Comparison of ENCODE assay signal across 9 cellular contexts in the genomic region with DNA sequence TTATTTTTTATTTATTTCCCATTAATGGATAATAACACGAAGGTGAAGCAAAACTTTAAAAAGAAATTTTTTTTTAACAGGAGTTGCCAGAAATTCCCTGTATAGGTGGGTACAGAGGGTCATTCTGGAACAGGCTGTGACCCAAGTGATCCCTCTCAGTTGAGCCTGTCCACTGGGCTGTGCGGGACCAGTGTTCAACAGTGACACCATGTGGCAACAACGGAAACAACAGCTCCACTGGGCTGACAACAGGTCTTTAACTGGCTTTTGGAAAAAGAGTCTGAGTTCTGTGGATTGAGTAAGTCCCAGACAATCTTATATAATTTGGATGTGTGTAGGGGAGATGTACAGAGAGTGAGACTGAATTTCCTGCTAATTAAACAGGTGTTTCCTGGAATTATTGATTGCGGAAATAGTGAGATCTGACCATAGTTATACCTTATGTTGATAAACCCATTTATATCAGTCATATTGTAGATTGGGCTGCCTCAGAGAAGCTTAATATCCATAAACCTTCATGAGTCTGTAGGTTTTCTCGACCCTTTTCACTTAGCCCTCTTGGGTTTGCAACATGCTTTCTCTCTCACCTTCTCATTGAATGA. TPM values are rescaled to one million over a fixed set of nuclear protein-coding genes. Genes with fewer than 3 reads are reported as not detected.
DNase-seq lines count a peak whose midpoint lies in the region; ATAC-seq and TF ChIP-seq lines count a peak whose summit lies in the region.
"Had no signal": no experiment of that assay in that cellular context is flagged by ENCODE, and none has a peak within 500 bp of the region (broad histone marks: within the 10 kb centered on the region; RNA-seq: fewer than 3 reads in every experiment).

No MANE protein-coding gene starts in this region.

- 69 to 73% methylated on average over 5 of the region's 5 CpGs for WGBS in testis, 2 donors

- no peaks in the 10 kb centered on the region for H3K9me3 ChIP-seq in cardiac muscle cell (ENCODE audit: low read depth)
- H3K9me3 ChIP-seq in MM.1S (replicated peaks; ENCODE audit: insufficient read depth, low read length): no peaks in the 10 kb centered on the region
- no peaks in the 10 kb centered on the region for H3K9me3 ChIP-seq in testis

- no peaks in the 10 kb centered on the region for H4K20me1 ChIP-seq in MM.1S (ENCODE audit: insufficient read depth, low read length)

- H3K27ac ChIP-seq in cardiac muscle cell (no peak overlapping the region), MM.1S (ENCODE audit: low read length) (no peak overlapping the region), testis (no peak overlapping the region)
- H3K27ac ChIP-seq: uterus had no signal

- TF ChIP-seq POLR2A in testis (IDR thresholded peaks at IDR 0.05): no peak

- H3K4me3 ChIP-seq in cardiac muscle cell (no peak overlapping the region), MM.1S (ENCODE audit: low read length) (no peak overlapping the region), cardiac fibroblast (replicated peaks in 1 of 2; ENCODE audit: low read depth in 2 of 2, low read length in 2 of 2) (no peak overlapping the region), testis (no peak overlapping the region)
- H3K4me3 ChIP-seq: uterus had no signal

- H3K79me2 ChIP-seq in MM.1S (ENCODE audit: low read length): no peaks in the 10 kb centered on the region

- TF ChIP-seq CTCF in cardiac muscle cell (IDR thresholded peaks at IDR 0.05; ENCODE audit: low read depth, low read length): peak; percentile 32
- peak; percentile 67 for TF ChIP-seq CTCF in MM.1S (IDR thresholded peaks at IDR 0.05; ENCODE audit: low read length)
- peak; percentile 52 for TF ChIP-seq CTCF in cardiac fibroblast (IDR thresholded peaks at IDR 0.05; ENCODE audit: low read depth, low read length)
- peak; percentile 16 to 56 (median 20) for TF ChIP-seq CTCF in testis (IDR thresholded peaks at IDR 0.05)

- H3K9ac ChIP-seq in MM.1S (ENCODE audit: low read length): no peak overlapping the region

- H3K9me2 ChIP-seq in MM.1S (replicated peaks; ENCODE audit: insufficient read depth, low read length): no peaks in the 10 kb centered on the region

- no peak for ATAC-seq in left cardiac atrium
- ATAC-seq in HG03280 (IDR thresholded peaks at IDR 0.05; ENCODE audit: unreplicated experiment): no peak
- ATAC-seq in HG03571 (IDR thresholded peaks at IDR 0.05; ENCODE audit: unreplicated experiment): no peak

- H3K27me3 ChIP-seq in cardiac muscle cell: no peaks in the 10 kb centered on the region
- H3K27me3 ChIP-seq in MM.1S (replicated peaks; ENCODE audit: insufficient read depth, low read length): no peaks in the 10 kb centered on the region; the same call in 1 of the 2 replicates
- H3K27me3 ChIP-seq in testis: no peaks in the 10 kb centered on the region
- H3K27me3 ChIP-seq: uterus had no signal

- H3K4me2 ChIP-seq in MM.1S (ENCODE audit: low read depth, low read length): no peak overlapping the region

- H3K4me1 ChIP-seq in cardiac muscle cell (ENCODE audit: low read depth) (no peaks in the 10 kb centered on the region), MM.1S (ENCODE audit: low read length) (no peaks in the 10 kb centered on the region), testis (peaks cover 15% of the 10 kb centered on the region)
- H3K4me1 ChIP-seq: uterus had no signal

- H3F3A ChIP-seq in MM.1S (ENCODE audit: insufficient read depth, low read length): no peaks in the 10 kb centered on the region

- no peak for DNase-seq in cardiac muscle cell (ENCODE audit: low read depth in 1 of 2, low spot score in 1 of 2)
- DNase-seq in left cardiac atrium: no peak
- peak; percentile 23 for DNase-seq in MM.1S
- DNase-seq in cardiac fibroblast (ENCODE audit: low read depth in 2 of 2): peak in 1 of 2 donors; percentile 50
- peak; percentile 62 for DNase-seq in testis
- DNase-seq in DMS114 treated with DMSO at 0.1 percent for 48 hours (lab: John Stamatoyannopoulos, UW; ENCODE audit: unreplicated experiment): no peak
- DNase-seq: uterus had no signal

- intact Hi-C loops in left cardiac atrium (cut with DNase I) (no loop called here), testis (cut with DNase I; ENCODE audit: low total_unique reads) (loop anchor here (10.0 kb wide), 1 partner anchor 62 kb away; the partner anchor contains the start of gene BPI)

- H3K36me3 ChIP-seq in cardiac muscle cell (no peaks in the 10 kb centered on the region), MM.1S (replicated peaks; ENCODE audit: insufficient read depth, low read length) (no peaks in the 10 kb centered on the region), testis (ENCODE audit: low read depth, missing control alignments) (no peaks in the 10 kb centered on the region)
- H3K36me3 ChIP-seq: uterus had no signal

- no peak overlapping the region for H2AFZ ChIP-seq in MM.1S (ENCODE audit: low read length)

RNA-seq across cellular contexts. Expression of gene KIAA1755, which starts 17.6 kb away (rescaled TPM):
- total RNA-seq in cardiac muscle cell (not detected in 2 replicates), left cardiac atrium (1 to 10 TPM; 8.0 to 8.1 TPM), testis (1 to 10 TPM; 7.6 to 9.6 TPM)
- polyA plus RNA-seq in cardiac muscle cell (not detected in 2 replicates), testis (ENCODE audit: insufficient read depth, low read depth, low replicate concordance) (5.2 TPM)

Comparison
In these comparisons a context has a peak if more than half of its experiments do, and no peak if none do; other contexts are left out.
1. DNase-seq: peak in MM.1S (single experiment) and testis (single experiment); none in cardiac muscle cell (0 of 2), left cardiac atrium (single experiment) and DMS114 treated with DMSO at 0.1 percent for 48 hours (single experiment).
2. Peak in every context shown above with its lines, with median percentiles within 50 percentile points of each other: CTCF ChIP-seq.